In the genomic region with DNA sequence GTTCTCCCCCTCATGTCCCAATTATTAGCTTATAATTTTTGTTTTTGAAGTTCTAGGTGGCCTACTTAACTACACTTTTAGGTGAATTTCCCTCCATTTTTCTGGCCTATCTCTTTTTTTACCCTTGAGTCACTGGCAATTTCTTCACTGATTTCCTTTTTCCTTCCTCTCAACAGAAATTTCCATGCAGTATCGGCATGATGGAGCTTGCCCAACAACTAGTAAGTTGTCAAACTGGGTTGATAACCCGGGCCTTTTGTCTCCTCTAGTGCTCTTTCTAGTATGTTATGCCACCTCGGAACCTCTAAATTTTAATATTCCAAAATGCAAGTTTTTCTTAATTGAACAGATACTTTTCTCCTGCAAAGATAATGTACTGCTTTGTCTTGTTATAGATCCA, we compare ENCODE assay signal across 32 cellular contexts.
"Had no signal": no experiment of that assay in that cellular context is flagged by ENCODE, and none has a peak within 500 bp of the region (broad histone marks: within the 10 kb centered on the region; RNA-seq: fewer than 3 reads in every experiment).

No MANE protein-coding gene starts in this region.

- H3K27me3 Mint-ChIP-seq: activated CD4-positive, alpha-beta memory T cell treated with anti-CD3 and anti-CD28 coated beads, Interleukin-2, amount 10 ng/mL, durations not matched to agents 7 days and 5 days; activated CD4-positive, alpha-beta T cell treated with anti-CD3 and anti-CD28 coated beads, Interleukin-2, amount 10 ng/mL, durations not matched to agents 7 days and 5 days; memory B cell; naive thymus-derived CD8-positive, alpha-beta T cell; stimulated activated naive CD8-positive, alpha-beta T cell treated with anti-CD3 and anti-CD28 coated beads, Interleukin-15, Interleukin-2, amounts not matched to agents 100 ng/mL and 50 ng/mL, for 24 hours had no signal

- H3K4me3 Mint-ChIP-seq: activated CD4-positive, alpha-beta memory T cell treated with anti-CD3 and anti-CD28 coated beads, Interleukin-2, amount 10 ng/mL, durations not matched to agents 7 days and 5 days; activated CD4-positive, alpha-beta T cell treated with anti-CD3 and anti-CD28 coated beads, Interleukin-2, amount 10 ng/mL, durations not matched to agents 7 days and 5 days; memory B cell; naive thymus-derived CD8-positive, alpha-beta T cell; neural progenitor cell; stimulated activated effector memory CD8-positive, alpha-beta T cell treated with anti-CD3 and anti-CD28 coated beads, Interleukin-12 subunit alpha, Interleukin-12 subunit beta, amount 100 ng/mL, for 72 hours; stimulated activated naive CD8-positive, alpha-beta T cell treated with anti-CD3 and anti-CD28 coated beads, Interleukin-15, Interleukin-2, amounts not matched to agents 100 ng/mL and 50 ng/mL, for 24 hours; T-helper 1 cell treated with Interleukin-12 subunit alpha and Interleukin-12 subunit beta and Interleukin-4 antibody, amounts not matched to agents 30 μg/mL and 1 μg/mL, for 36 hours had no signal

- H3K27me3 ChIP-seq: dorsolateral prefrontal cortex, esophagus muscularis mucosa, gastrocnemius medialis, hepatocyte, neural progenitor cell, sigmoid colon, uterus had no signal

- ATAC-seq: activated naive CD4-positive, alpha-beta T cell treated with anti-CD3 and anti-CD28 coated beads, Interleukin-2, amount 50 U/mL, for 72 hours; gastrocnemius medialis; naive thymus-derived CD8-positive, alpha-beta T cell; psoas muscle; stimulated activated effector memory CD8-positive, alpha-beta T cell treated with anti-CD3 and anti-CD28 coated beads, Interleukin-12 subunit alpha, Interleukin-12 subunit beta, amount 100 ng/mL, for 72 hours had no signal

- H3K27ac Mint-ChIP-seq: activated CD4-positive, alpha-beta memory T cell treated with anti-CD3 and anti-CD28 coated beads, Interleukin-2, amount 10 ng/mL, durations not matched to agents 7 days and 5 days; activated CD4-positive, alpha-beta T cell treated with anti-CD3 and anti-CD28 coated beads, Interleukin-2, amount 10 ng/mL, durations not matched to agents 7 days and 5 days; activated naive CD4-positive, alpha-beta T cell treated with anti-CD3 and anti-CD28 coated beads, Interleukin-2, amount 50 U/mL, for 72 hours; memory B cell; neural progenitor cell; stimulated activated effector memory CD8-positive, alpha-beta T cell treated with anti-CD3 and anti-CD28 coated beads, Interleukin-12 subunit alpha, Interleukin-12 subunit beta, amount 100 ng/mL, for 72 hours; stimulated activated naive CD8-positive, alpha-beta T cell treated with anti-CD3 and anti-CD28 coated beads, Interleukin-15, Interleukin-2, amounts not matched to agents 100 ng/mL and 50 ng/mL, for 24 hours; T-helper 1 cell treated with Interleukin-12 subunit alpha and Interleukin-12 subunit beta and Interleukin-4 antibody, amounts not matched to agents 30 μg/mL and 1 μg/mL, for 36 hours had no signal

- H3K4me1 ChIP-seq: neural progenitor cell, parathyroid adenoma, uterus had no signal

- H3K4me2 ChIP-seq: hepatocyte, neural progenitor cell had no signal

- H3K4me1 Mint-ChIP-seq: activated CD4-positive, alpha-beta memory T cell treated with anti-CD3 and anti-CD28 coated beads, Interleukin-2, amount 10 ng/mL, durations not matched to agents 7 days and 5 days; memory B cell had no signal

- H3K27ac ChIP-seq: coronary artery, dorsolateral prefrontal cortex, esophagus muscularis mucosa, gastrocnemius medialis, hepatocyte, neural progenitor cell, parathyroid adenoma, psoas muscle, sigmoid colon, thoracic aorta, uterus had no signal

- DNase-seq: activated CD4-positive, alpha-beta memory T cell treated with anti-CD3 and anti-CD28 coated beads, Interleukin-2, amount 10 ng/mL, durations not matched to agents 7 days and 5 days; activated CD4-positive, alpha-beta T cell treated with anti-CD3 and anti-CD28 coated beads for 1 hour; activated CD4-positive, alpha-beta T cell treated with anti-CD3 and anti-CD28 coated beads, Interleukin-2, amount 10 ng/mL, durations not matched to agents 7 days and 5 days; activated naive CD4-positive, alpha-beta T cell; activated T-cell treated with anti-CD3 and anti-CD28 coated beads, Interleukin-2, amount 50 U/mL, for 48 hours; anterior cingulate cortex; cerebellar nuclear complex; dorsolateral prefrontal cortex; effector memory CD4-positive, alpha-beta T cell; gastrocnemius medialis; kidney; naive thymus-derived CD8-positive, alpha-beta T cell; occipital lobe; psoas muscle; sigmoid colon; small intestine; stimulated activated CD4-positive, alpha-beta T cell treated with anti-CD3 and anti-CD28 coated beads, Interleukin-4, amount 100 ng/mL, for 24 hours; SW 1271; T-helper 9 cell; trophoblast cell; uterus had no signal

- H3K36me3 ChIP-seq: esophagus muscularis mucosa, sigmoid colon, thoracic aorta, uterus had no signal

- H3K9me3 ChIP-seq: esophagus muscularis mucosa, gastrocnemius medialis, psoas muscle, sigmoid colon, thoracic aorta, uterus had no signal

- H3K9ac ChIP-seq: neural progenitor cell, parathyroid adenoma had no signal

- H3K9me3 Mint-ChIP-seq: activated CD4-positive, alpha-beta memory T cell treated with anti-CD3 and anti-CD28 coated beads, Interleukin-2, amount 10 ng/mL, durations not matched to agents 7 days and 5 days; activated CD4-positive, alpha-beta T cell treated with anti-CD3 and anti-CD28 coated beads, Interleukin-2, amount 10 ng/mL, durations not matched to agents 7 days and 5 days; activated naive CD4-positive, alpha-beta T cell treated with anti-CD3 and anti-CD28 coated beads, Interleukin-2, amount 50 U/mL, for 72 hours; memory B cell; naive thymus-derived CD8-positive, alpha-beta T cell; neural progenitor cell; stimulated activated effector memory CD8-positive, alpha-beta T cell treated with anti-CD3 and anti-CD28 coated beads, Interleukin-12 subunit alpha, Interleukin-12 subunit beta, amount 100 ng/mL, for 72 hours; stimulated activated naive CD8-positive, alpha-beta T cell treated with anti-CD3 and anti-CD28 coated beads, Interleukin-15, Interleukin-2, amounts not matched to agents 100 ng/mL and 50 ng/mL, for 24 hours; T-helper 1 cell treated with Interleukin-12 subunit alpha and Interleukin-12 subunit beta and Interleukin-4 antibody, amounts not matched to agents 30 μg/mL and 1 μg/mL, for 36 hours had no signal

- H3K4me3 ChIP-seq: coronary artery, dorsolateral prefrontal cortex, esophagus muscularis mucosa, gastrocnemius medialis, hepatocyte, neural progenitor cell, psoas muscle, sigmoid colon, thoracic aorta, uterus had no signal

- H2AFZ ChIP-seq: hepatocyte, neural progenitor cell, parathyroid adenoma had no signal
